In the genomic region with DNA sequence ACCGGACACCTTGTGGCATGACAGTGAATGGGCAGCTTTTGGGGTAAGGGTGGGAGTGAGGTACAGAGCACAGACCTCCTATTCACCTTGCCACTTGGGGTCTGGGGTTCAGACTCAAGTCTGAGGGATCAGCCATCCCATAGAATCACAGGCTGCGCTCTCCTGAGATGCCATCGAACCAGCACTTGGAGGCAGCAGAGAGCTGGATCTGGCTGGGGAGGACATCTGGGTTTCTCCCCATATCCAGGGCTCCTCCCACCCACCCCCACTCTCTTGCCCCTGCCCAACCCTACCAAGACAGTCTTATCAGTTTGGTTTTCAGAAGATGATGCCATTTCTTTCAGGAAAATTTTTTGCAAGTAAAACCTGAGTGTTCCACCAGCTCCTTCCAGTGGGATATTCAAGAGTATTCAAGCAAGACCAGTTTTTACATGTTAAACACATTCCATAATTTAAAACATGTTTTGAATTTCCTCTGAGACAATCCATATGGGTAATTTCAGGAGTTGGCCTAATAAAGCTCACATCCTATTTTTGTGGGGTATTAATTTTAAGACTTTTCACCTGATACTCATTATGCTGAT, we compare ENCODE assay signal across 1 cellular context.
TF ChIP-seq lines count a peak whose summit lies in the region.

No MANE protein-coding gene starts in this region.

TF ChIP-seq in HepG2, 621 proteins besides CTCF, POLR2A, EP300 and RAD21 (continued from another document):
- TF ChIP-seq PATZ1 (CRISPR knock-in tag; IDR thresholded peaks at IDR 0.05) (peak; percentile 75), ZNF263 (CRISPR knock-in tag; IDR thresholded peaks at IDR 0.05) (peak; percentile 57), MYPOP (CRISPR knock-in tag; IDR thresholded peaks at IDR 0.05) (no peak), NR2C2 (CRISPR knock-in tag; IDR thresholded peaks at IDR 0.05; ENCODE audit: borderline replicate concordance) (no peak), KDM4B (CRISPR knock-in tag; IDR thresholded peaks at IDR 0.05) (no peak), SMC3 (IDR thresholded peaks at IDR 0.05; ENCODE audit: low read length) (peak; percentile 17; the same call in 1 of the 2 replicates), ZNF484 (CRISPR knock-in tag; IDR thresholded peaks at IDR 0.05; ENCODE audit: borderline replicate concordance, low read depth) (no peak), ZNF460 (CRISPR knock-in tag; IDR thresholded peaks at IDR 0.05; ENCODE audit: borderline replicate concordance) (no peak)
- TF ChIP-seq, protein P1, sequence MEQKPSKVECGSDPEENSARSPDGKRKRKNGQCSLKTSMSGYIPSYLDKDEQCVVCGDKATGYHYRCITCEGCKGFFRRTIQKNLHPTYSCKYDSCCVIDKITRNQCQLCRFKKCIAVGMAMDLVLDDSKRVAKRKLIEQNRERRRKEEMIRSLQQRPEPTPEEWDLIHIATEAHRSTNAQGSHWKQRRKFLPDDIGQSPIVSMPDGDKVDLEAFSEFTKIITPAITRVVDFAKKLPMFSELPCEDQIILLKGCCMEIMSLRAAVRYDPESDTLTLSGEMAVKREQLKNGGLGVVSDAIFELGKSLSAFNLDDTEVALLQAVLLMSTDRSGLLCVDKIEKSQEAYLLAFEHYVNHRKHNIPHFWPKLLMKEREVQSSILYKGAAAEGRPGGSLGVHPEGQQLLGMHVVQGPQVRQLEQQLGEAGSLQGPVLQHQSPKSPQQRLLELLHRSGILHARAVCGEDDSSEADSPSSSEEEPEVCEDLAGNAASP (CRISPR knock-in tag; IDR thresholded peaks at IDR 0.05; ENCODE audit: borderline replicate concordance): no peak
